ENCODE assay signal across 1 cellular context in the genomic region with DNA sequence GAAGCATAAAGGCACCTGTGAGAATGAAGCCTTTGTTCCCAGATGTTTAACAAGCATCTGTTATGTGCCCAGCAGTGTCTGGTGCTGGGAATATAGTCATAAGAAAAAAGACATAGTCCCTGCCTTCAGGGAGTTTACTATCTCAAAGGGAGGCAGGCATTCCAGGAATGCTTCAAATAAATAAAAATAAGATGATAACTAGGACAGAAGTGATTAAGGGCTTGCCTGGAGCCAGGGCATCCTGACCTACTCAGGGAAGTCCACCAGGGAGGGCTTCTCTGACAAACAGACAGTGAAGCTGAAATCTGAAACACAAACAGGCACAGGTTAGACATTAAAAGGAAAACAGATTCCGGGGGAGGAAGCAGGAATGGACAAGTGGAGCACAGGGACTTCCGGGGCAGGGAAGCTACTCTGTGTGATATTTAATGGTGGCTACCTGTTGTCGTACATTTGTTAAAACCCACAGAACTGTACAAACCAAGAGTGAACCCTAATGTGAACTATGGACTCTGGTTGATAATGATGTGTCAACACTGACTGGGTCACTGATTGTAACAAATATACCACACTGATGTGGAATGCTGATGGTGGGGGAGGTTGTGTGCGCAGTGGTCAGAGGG.
A peak's percentile ranks its signal among the peaks of the same experiment; 100 is the strongest.
TF ChIP-seq lines count a peak whose summit lies in the region.

No MANE protein-coding gene starts in this region.

TF ChIP-seq in HepG2, 621 proteins besides CTCF, POLR2A, EP300 and RAD21 (continued from another document and continues in another):
- TF ChIP-seq MAZ (IDR thresholded peaks at IDR 0.05; ENCODE audit: borderline replicate concordance, low read depth, low read length) (peak; percentile 59; the same call in 1 of the 2 replicates), MAZ (CRISPR knock-in tag; IDR thresholded peaks at IDR 0.05; ENCODE audit: low read depth) (no peak), KLF16 (CRISPR knock-in tag; IDR thresholded peaks at IDR 0.05) (peak in 1 of 2 experiments; percentile 17; a peak in 1 of 4 replicates), EHMT2 (IDR thresholded peaks at IDR 0.05; ENCODE audit: borderline replicate concordance, low read depth, low read length) (no peak), U2AF1 (optimal IDR thresholded peaks at IDR 0.05; ENCODE audit: low read depth, low read length) (no peak), ZBTB7A (CRISPR knock-in tag; IDR thresholded peaks at IDR 0.05) (no peak), YY1 (IDR thresholded peaks at IDR 0.05; ENCODE audit: insufficient read depth, insufficient replicate concordance, low read depth, low read length) (peak; percentile 59), NFYC (CRISPR knock-in tag; IDR thresholded peaks at IDR 0.05) (peak; percentile 27; the same call in 1 of the 2 replicates), SP2 (CRISPR knock-in tag; IDR thresholded peaks at IDR 0.05) (no peak), TCF7 (IDR thresholded peaks at IDR 0.05; ENCODE audit: low read depth) (peak; percentile 80), SP5 (CRISPR knock-in tag; IDR thresholded peaks at IDR 0.05; ENCODE audit: borderline replicate concordance, low read depth) (peak; percentile 64), ATF7 (IDR thresholded peaks at IDR 0.05) (peak; percentile 65), ATF7 (CRISPR knock-in tag; IDR thresholded peaks at IDR 0.05) (0 out of 2 replicates have a peak, but pooled peaks have one; percentile 78), MED13 (CRISPR knock-in tag; IDR thresholded peaks at IDR 0.05) (peak; percentile 47; the same call in 1 of the 2 replicates), CENPX (CRISPR knock-in tag; IDR thresholded peaks at IDR 0.05) (no peak), KMT2A (CRISPR knock-in tag; IDR thresholded peaks at IDR 0.05) (no peak; the same call in 1 of the 2 replicates), CBX5 (CRISPR knock-in tag; IDR thresholded peaks at IDR 0.05; ENCODE audit: borderline replicate concordance) (no peak), ASH2L (IDR thresholded peaks at IDR 0.05; ENCODE audit: insufficient read length, low read depth, low read length) (no peak), RXRB (CRISPR knock-in tag; IDR thresholded peaks at IDR 0.05; ENCODE audit: borderline replicate concordance) (peak; percentile 91), ZNF292 (CRISPR knock-in tag; IDR thresholded peaks at IDR 0.05; ENCODE audit: borderline replicate concordance, low read depth) (peak; percentile 41; the same call in 1 of the 2 replicates), ZNF746 (CRISPR knock-in tag; IDR thresholded peaks at IDR 0.05) (peak; percentile 94), ZNF670 (CRISPR knock-in tag; IDR thresholded peaks at IDR 0.05; ENCODE audit: borderline replicate concordance) (0 out of 2 replicates have a peak, but pooled peaks have one; percentile 36), TBX2 (CRISPR knock-in tag; IDR thresholded peaks at IDR 0.05; ENCODE audit: borderline replicate concordance) (peak; percentile 70; the same call in 1 of the 2 replicates), PHF5A (CRISPR knock-in tag; IDR thresholded peaks at IDR 0.05; ENCODE audit: low read depth, unreplicated experiment) (no peak), ZNF777 (CRISPR knock-in tag; IDR thresholded peaks at IDR 0.05) (no peak), GATAD1 (CRISPR knock-in tag; IDR thresholded peaks at IDR 0.05) (peak; percentile 54; the same call in 1 of the 2 replicates), RFX3 (CRISPR knock-in tag; IDR thresholded peaks at IDR 0.05) (no peak), MXD4 (CRISPR knock-in tag; IDR thresholded peaks at IDR 0.05) (no peak), ZNF205 (CRISPR knock-in tag; IDR thresholded peaks at IDR 0.05) (peak; percentile 81), KDM6A (CRISPR knock-in tag; IDR thresholded peaks at IDR 0.05; ENCODE audit: low read depth) (peak; percentile 98), ZFX (CRISPR knock-in tag; IDR thresholded peaks at IDR 0.05; ENCODE audit: low read depth) (no peak), ZNF747 (CRISPR knock-in tag; IDR thresholded peaks at IDR 0.05; ENCODE audit: borderline replicate concordance) (no peak), SAFB2 (CRISPR knock-in tag; IDR thresholded peaks at IDR 0.05; ENCODE audit: borderline replicate concordance, low read depth) (no peak), ZNF121 (CRISPR knock-in tag; IDR thresholded peaks at IDR 0.05) (0 out of 2 replicates have a peak, but pooled peaks have one; percentile 14), KDM5A (IDR thresholded peaks at IDR 0.05; ENCODE audit: borderline replicate concordance, low read length) (no peak), ETV6 (CRISPR knock-in tag; conservative IDR thresholded peaks at IDR 0.05) (peak; percentile 94), ZBTB7B (CRISPR knock-in tag; IDR thresholded peaks at IDR 0.05) (peak; percentile 73), ZNF331 (CRISPR knock-in tag; IDR thresholded peaks at IDR 0.05) (peak; percentile 86), GTF2F1 (IDR thresholded peaks at IDR 0.05; ENCODE audit: low read length) (no peak), HNRNPLL (IDR thresholded peaks at IDR 0.05; ENCODE audit: low read depth, low read length, poor library complexity, severe bottlenecking) (no peak), AKAP8 (CRISPR knock-in tag; IDR thresholded peaks at IDR 0.05) (no peak), CREM (IDR thresholded peaks at IDR 0.05) (peak; percentile 88), CREM (CRISPR knock-in tag; IDR thresholded peaks at IDR 0.05) (no peak), ZBTB8A (CRISPR knock-in tag; IDR thresholded peaks at IDR 0.05; ENCODE audit: borderline replicate concordance, low read depth) (no peak), JUN (CRISPR knock-in tag; IDR thresholded peaks at IDR 0.05) (peak; percentile 88), TCF12 (IDR thresholded peaks at IDR 0.05) (no peak), TCF12 (CRISPR knock-in tag; IDR thresholded peaks at IDR 0.05) (peak; percentile 27; the same call in 1 of the 2 replicates), ZFP41 (CRISPR knock-in tag; IDR thresholded peaks at IDR 0.05; ENCODE audit: borderline replicate concordance) (no peak), FOXJ3 (CRISPR knock-in tag; IDR thresholded peaks at IDR 0.05; ENCODE audit: borderline replicate concordance) (peak; percentile 92), IKZF4 (CRISPR knock-in tag; IDR thresholded peaks at IDR 0.05; ENCODE audit: borderline replicate concordance, low read depth, not compliant biosample characterization) (no peak), ELF1 (CRISPR knock-in tag; IDR thresholded peaks at IDR 0.05) (peak; percentile 86), SSRP1 (CRISPR knock-in tag; IDR thresholded peaks at IDR 0.05) (no peak)
- TF ChIP-seq, protein P1, sequence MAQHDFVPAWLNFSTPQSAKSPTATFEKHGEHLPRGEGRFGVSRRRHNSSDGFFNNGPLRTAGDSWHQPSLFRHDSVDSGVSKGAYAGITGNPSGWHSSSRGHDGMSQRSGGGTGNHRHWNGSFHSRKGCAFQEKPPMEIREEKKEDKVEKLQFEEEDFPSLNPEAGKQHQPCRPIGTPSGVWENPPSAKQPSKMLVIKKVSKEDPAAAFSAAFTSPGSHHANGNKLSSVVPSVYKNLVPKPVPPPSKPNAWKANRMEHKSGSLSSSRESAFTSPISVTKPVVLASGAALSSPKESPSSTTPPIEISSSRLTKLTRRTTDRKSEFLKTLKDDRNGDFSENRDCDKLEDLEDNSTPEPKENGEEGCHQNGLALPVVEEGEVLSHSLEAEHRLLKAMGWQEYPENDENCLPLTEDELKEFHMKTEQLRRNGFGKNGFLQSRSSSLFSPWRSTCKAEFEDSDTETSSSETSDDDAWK (CRISPR knock-in tag; IDR thresholded peaks at IDR 0.05) = no peak
- TF ChIP-seq, protein P2, sequence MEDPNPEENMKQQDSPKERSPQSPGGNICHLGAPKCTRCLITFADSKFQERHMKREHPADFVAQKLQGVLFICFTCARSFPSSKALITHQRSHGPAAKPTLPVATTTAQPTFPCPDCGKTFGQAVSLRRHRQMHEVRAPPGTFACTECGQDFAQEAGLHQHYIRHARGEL (CRISPR knock-in tag; IDR thresholded peaks at IDR 0.05) = no peak
- TF ChIP-seq, protein P3, sequence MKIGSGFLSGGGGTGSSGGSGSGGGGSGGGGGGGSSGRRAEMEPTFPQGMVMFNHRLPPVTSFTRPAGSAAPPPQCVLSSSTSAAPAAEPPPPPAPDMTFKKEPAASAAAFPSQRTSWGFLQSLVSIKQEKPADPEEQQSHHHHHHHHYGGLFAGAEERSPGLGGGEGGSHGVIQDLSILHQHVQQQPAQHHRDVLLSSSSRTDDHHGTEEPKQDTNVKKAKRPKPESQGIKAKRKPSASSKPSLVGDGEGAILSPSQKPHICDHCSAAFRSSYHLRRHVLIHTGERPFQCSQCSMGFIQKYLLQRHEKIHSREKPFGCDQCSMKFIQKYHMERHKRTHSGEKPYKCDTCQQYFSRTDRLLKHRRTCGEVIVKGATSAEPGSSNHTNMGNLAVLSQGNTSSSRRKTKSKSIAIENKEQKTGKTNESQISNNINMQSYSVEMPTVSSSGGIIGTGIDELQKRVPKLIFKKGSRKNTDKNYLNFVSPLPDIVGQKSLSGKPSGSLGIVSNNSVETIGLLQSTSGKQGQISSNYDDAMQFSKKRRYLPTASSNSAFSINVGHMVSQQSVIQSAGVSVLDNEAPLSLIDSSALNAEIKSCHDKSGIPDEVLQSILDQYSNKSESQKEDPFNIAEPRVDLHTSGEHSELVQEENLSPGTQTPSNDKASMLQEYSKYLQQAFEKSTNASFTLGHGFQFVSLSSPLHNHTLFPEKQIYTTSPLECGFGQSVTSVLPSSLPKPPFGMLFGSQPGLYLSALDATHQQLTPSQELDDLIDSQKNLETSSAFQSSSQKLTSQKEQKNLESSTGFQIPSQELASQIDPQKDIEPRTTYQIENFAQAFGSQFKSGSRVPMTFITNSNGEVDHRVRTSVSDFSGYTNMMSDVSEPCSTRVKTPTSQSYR (CRISPR knock-in tag; IDR thresholded peaks at IDR 0.05; ENCODE audit: borderline replicate concordance) = peak; percentile 98
- TF ChIP-seq, protein P4, sequence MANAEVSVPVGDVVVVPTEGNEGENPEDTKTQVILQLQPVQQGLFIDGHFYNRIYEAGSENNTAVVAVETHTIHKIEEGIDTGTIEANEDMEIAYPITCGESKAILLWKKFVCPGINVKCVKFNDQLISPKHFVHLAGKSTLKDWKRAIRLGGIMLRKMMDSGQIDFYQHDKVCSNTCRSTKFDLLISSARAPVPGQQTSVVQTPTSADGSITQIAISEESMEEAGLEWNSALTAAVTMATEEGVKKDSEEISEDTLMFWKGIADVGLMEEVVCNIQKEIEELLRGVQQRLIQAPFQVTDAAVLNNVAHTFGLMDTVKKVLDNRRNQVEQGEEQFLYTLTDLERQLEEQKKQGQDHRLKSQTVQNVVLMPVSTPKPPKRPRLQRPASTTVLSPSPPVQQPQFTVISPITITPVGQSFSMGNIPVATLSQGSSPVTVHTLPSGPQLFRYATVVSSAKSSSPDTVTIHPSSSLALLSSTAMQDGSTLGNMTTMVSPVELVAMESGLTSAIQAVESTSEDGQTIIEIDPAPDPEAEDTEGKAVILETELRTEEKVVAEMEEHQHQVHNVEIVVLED (CRISPR knock-in tag; IDR thresholded peaks at IDR 0.05; ENCODE audit: borderline replicate concordance) = no peak
- TF ChIP-seq, protein P5, sequence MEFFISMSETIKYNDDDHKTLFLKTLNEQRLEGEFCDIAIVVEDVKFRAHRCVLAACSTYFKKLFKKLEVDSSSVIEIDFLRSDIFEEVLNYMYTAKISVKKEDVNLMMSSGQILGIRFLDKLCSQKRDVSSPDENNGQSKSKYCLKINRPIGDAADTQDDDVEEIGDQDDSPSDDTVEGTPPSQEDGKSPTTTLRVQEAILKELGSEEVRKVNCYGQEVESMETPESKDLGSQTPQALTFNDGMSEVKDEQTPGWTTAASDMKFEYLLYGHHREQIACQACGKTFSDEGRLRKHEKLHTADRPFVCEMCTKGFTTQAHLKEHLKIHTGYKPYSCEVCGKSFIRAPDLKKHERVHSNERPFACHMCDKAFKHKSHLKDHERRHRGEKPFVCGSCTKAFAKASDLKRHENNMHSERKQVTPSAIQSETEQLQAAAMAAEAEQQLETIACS (CRISPR knock-in tag; IDR thresholded peaks at IDR 0.05) = no peak
- TF ChIP-seq, protein P6, sequence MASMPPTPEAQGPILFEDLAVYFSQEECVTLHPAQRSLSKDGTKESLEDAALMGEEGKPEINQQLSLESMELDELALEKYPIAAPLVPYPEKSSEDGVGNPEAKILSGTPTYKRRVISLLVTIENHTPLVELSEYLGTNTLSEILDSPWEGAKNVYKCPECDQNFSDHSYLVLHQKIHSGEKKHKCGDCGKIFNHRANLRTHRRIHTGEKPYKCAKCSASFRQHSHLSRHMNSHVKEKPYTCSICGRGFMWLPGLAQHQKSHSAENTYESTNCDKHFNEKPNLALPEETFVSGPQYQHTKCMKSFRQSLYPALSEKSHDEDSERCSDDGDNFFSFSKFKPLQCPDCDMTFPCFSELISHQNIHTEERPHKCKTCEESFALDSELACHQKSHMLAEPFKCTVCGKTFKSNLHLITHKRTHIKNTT (CRISPR knock-in tag; IDR thresholded peaks at IDR 0.05) = no peak
- TF ChIP-seq, protein P7, sequence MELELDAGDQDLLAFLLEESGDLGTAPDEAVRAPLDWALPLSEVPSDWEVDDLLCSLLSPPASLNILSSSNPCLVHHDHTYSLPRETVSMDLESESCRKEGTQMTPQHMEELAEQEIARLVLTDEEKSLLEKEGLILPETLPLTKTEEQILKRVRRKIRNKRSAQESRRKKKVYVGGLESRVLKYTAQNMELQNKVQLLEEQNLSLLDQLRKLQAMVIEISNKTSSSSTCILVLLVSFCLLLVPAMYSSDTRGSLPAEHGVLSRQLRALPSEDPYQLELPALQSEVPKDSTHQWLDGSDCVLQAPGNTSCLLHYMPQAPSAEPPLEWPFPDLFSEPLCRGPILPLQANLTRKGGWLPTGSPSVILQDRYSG (CRISPR knock-in tag; IDR thresholded peaks at IDR 0.05) = no peak
- TF ChIP-seq, protein P8, sequence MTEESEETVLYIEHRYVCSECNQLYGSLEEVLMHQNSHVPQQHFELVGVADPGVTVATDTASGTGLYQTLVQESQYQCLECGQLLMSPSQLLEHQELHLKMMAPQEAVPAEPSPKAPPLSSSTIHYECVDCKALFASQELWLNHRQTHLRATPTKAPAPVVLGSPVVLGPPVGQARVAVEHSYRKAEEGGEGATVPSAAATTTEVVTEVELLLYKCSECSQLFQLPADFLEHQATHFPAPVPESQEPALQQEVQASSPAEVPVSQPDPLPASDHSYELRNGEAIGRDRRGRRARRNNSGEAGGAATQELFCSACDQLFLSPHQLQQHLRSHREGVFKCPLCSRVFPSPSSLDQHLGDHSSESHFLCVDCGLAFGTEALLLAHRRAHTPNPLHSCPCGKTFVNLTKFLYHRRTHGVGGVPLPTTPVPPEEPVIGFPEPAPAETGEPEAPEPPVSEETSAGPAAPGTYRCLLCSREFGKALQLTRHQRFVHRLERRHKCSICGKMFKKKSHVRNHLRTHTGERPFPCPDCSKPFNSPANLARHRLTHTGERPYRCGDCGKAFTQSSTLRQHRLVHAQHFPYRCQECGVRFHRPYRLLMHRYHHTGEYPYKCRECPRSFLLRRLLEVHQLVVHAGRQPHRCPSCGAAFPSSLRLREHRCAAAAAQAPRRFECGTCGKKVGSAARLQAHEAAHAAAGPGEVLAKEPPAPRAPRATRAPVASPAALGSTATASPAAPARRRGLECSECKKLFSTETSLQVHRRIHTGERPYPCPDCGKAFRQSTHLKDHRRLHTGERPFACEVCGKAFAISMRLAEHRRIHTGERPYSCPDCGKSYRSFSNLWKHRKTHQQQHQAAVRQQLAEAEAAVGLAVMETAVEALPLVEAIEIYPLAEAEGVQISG (CRISPR knock-in tag; IDR thresholded peaks at IDR 0.05) = peak; percentile 70
